24 cellular contexts compared by ENCODE assay signal in the genomic region with DNA sequence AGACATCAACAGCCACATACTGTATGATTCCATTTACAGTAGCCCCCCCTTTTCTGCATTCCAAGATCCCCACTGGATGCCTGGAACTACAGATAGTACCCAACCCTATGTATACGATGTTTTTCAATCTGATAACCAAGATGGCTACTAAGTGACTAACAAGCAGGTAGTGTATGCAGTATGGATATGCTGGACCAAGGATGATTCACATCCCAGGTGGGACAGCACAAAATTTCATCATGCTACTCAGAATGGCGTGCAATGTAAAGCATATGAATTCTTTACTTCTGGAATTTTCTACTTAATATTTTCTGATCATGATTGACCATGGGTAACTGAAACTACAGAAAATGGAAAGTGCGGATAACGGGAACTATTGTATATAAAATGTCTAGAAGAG. TPM values are rescaled to one million over a fixed set of nuclear protein-coding genes. Genes with fewer than 3 reads are reported as not detected.
DNase-seq lines count a peak whose midpoint lies in the region; ATAC-seq, FAIRE-seq and TF ChIP-seq lines count a peak whose summit lies in the region.
"Had no signal": no experiment of that assay in that cellular context is flagged by ENCODE, and none has a peak within 500 bp of the region (broad histone marks: within the 10 kb centered on the region; RNA-seq: fewer than 3 reads in every experiment).

No MANE protein-coding gene starts in this region.

- peak; percentile 38 for ATAC-seq in activated T-helper 17 cell treated with anti-CD3 and anti-CD28 coated beads, Interleukin-2, amount 50 U/mL, for 72 hours (replicated peaks)
- ATAC-seq in GM19328 (IDR thresholded peaks at IDR 0.05; ENCODE audit: unreplicated experiment), result no peak
- ATAC-seq: A549 had no signal

- H3K27me3 ChIP-seq in bronchial epithelial cell (ENCODE audit: control insufficient read depth, insufficient read depth, low read length), result no peaks in the 10 kb centered on the region
- no peaks in the 10 kb centered on the region for H3K27me3 ChIP-seq in keratinocyte (ENCODE audit: control insufficient read depth, extremely low read depth, insufficient read depth, low read length)
- H3K27me3 ChIP-seq: BLaER1 treated with 17β-estradiol and CSF1 and Interleukin-3, amounts not matched to agents 10 nM and 100 nM had no signal

- H4K20me1 ChIP-seq in keratinocyte (ENCODE audit: control insufficient read depth, extremely low read depth, insufficient read depth, low read length), result no peaks in the 10 kb centered on the region
- H4K20me1 ChIP-seq: BLaER1 treated with 17β-estradiol and CSF1 and Interleukin-3, amounts not matched to agents 10 nM and 100 nM had no signal

- no peak overlapping the region for H2AFZ ChIP-seq in keratinocyte (ENCODE audit: control insufficient read depth, low read length)
- H2AFZ ChIP-seq: GM23248 had no signal

- TF ChIP-seq POLR2A in GM12891 (IDR thresholded peaks at IDR 0.05; ENCODE audit: low read depth, low read length) (no peak), lower leg skin (IDR thresholded peaks at IDR 0.05) (no peak)

- WGBS in lower leg skin, 2 donors, result 77 to 81% methylated on average over 4 of the region's 4 CpGs

- peaks cover 6% of the 10 kb centered on the region for H3K4me1 Mint-ChIP-seq in activated T-helper 17 cell treated with anti-CD3 and anti-CD28 coated beads, Interleukin-2, amount 50 U/mL, for 72 hours

- dilution Hi-C loops in keratinocyte (cut with MboI; ENCODE audit: extremely low pct_ligation_motif_present, low sequenced_read_pairs), result no loop called here

- peak; percentile 62 for FAIRE-seq in GM12891 (lab: Jason Lieb, UNC)
- no peak for FAIRE-seq in bronchial epithelial cell (lab: Jason Lieb, UNC)
- peak; percentile 20 for FAIRE-seq in keratinocyte (lab: Jason Lieb, UNC)
- FAIRE-seq: A549, D721Med, GM12892, H1 had no signal

- no peak overlapping the region for H3K4me3 ChIP-seq in bronchial epithelial cell (ENCODE audit: low read depth, low read length)
- no peak overlapping the region for H3K4me3 ChIP-seq in keratinocyte (ENCODE audit: control insufficient read depth in 2 of 3, extremely low read depth in 1 of 3, insufficient read depth in 2 of 3, low read depth in 1 of 3, low read length in 3 of 3)
- H3K4me3 ChIP-seq in lower leg skin (ENCODE audit: low read depth, poor library complexity, severe bottlenecking), result no peak overlapping the region
- H3K4me3 ChIP-seq: A549; BLaER1 treated with 17β-estradiol and CSF1 and Interleukin-3, amounts not matched to agents 10 nM and 100 nM; GM23248 had no signal

- TF ChIP-seq CTCF in bronchial epithelial cell (IDR thresholded peaks at IDR 0.05; ENCODE audit: insufficient read depth, low read length, severe bottlenecking) (no peak), keratinocyte (optimal IDR thresholded peaks at IDR 0.05 in 1 of 3, IDR thresholded peaks at IDR 0.05 in 1 of 3, conservative IDR thresholded peaks at IDR 0.05 in 1 of 3; ENCODE audit: extremely low read depth in 1 of 3, insufficient read depth in 2 of 3, low read length in 3 of 3) (no peak), lower leg skin (IDR thresholded peaks at IDR 0.05) (no peak)

- no peaks in the 10 kb centered on the region for H3K36me3 Mint-ChIP-seq in activated T-helper 17 cell treated with anti-CD3 and anti-CD28 coated beads, Interleukin-2, amount 50 U/mL, for 72 hours (ENCODE audit: low read depth)
- H3K36me3 Mint-ChIP-seq: CD14-positive monocyte had no signal

- H3K79me2 ChIP-seq in keratinocyte (ENCODE audit: control insufficient read depth, insufficient read depth, low read length), result no peaks in the 10 kb centered on the region

- H3K27ac ChIP-seq in keratinocyte (ENCODE audit: control insufficient read depth, insufficient read depth, low read length), result no peak overlapping the region
- H3K27ac ChIP-seq: A549; BLaER1 treated with 17β-estradiol and CSF1 and Interleukin-3, amounts not matched to agents 10 nM and 100 nM; GM23248 had no signal

- H3K27me3 Mint-ChIP-seq in activated T-helper 17 cell treated with anti-CD3 and anti-CD28 coated beads, Interleukin-2, amount 50 U/mL, for 72 hours, result no peaks in the 10 kb centered on the region
- H3K27me3 Mint-ChIP-seq: CD4-positive, alpha-beta T cell; CD8-positive, alpha-beta memory T cell had no signal

- no peaks in the 10 kb centered on the region for H3K9me3 ChIP-seq in keratinocyte (ENCODE audit: control insufficient read depth, low read depth, low read length)
- H3K9me3 ChIP-seq: A549, BE2C had no signal

- H3K4me2 ChIP-seq in keratinocyte (ENCODE audit: control insufficient read depth, extremely low read depth, insufficient read depth, low read depth, low read length), result peak overlapping the region; percentile 35
- H3K4me2 ChIP-seq: A549; BLaER1 treated with 17β-estradiol and CSF1 and Interleukin-3, amounts not matched to agents 10 nM and 100 nM had no signal

- H3K9ac ChIP-seq in keratinocyte (ENCODE audit: control insufficient read depth, extremely low read depth, insufficient read depth, low read length), result no peak overlapping the region
- H3K9ac ChIP-seq: BLaER1 treated with 17β-estradiol and CSF1 and Interleukin-3, amounts not matched to agents 10 nM and 100 nM; GM23248 had no signal

- H3K27ac Mint-ChIP-seq in activated T-helper 17 cell treated with anti-CD3 and anti-CD28 coated beads, Interleukin-2, amount 50 U/mL, for 72 hours, result no peak overlapping the region
- H3K27ac Mint-ChIP-seq: CD14-positive monocyte; CD4-positive, alpha-beta T cell; CD8-positive, alpha-beta memory T cell had no signal

- H3K9me1 ChIP-seq in keratinocyte (ENCODE audit: control insufficient read depth, extremely low read depth, insufficient read depth, low read length), result no peaks in the 10 kb centered on the region

- no peak overlapping the region for H3K4me3 Mint-ChIP-seq in activated T-helper 17 cell treated with anti-CD3 and anti-CD28 coated beads, Interleukin-2, amount 50 U/mL, for 72 hours
- H3K4me3 Mint-ChIP-seq: CD14-positive monocyte; CD4-positive, alpha-beta T cell; CD8-positive, alpha-beta memory T cell had no signal

- H3K9me3 Mint-ChIP-seq in activated T-helper 17 cell treated with anti-CD3 and anti-CD28 coated beads, Interleukin-2, amount 50 U/mL, for 72 hours, result no peaks in the 10 kb centered on the region
- H3K9me3 Mint-ChIP-seq: CD4-positive, alpha-beta T cell; CD8-positive, alpha-beta memory T cell had no signal

- H3K36me3 ChIP-seq in bronchial epithelial cell (ENCODE audit: control insufficient read depth, insufficient read depth, low read length) (no peaks in the 10 kb centered on the region), keratinocyte (ENCODE audit: control insufficient read depth in 2 of 2, extremely low read depth in 1 of 2, insufficient read depth in 2 of 2, low read length in 2 of 2) (no peaks in the 10 kb centered on the region)
- H3K36me3 ChIP-seq: BE2C; BLaER1 treated with 17β-estradiol and CSF1 and Interleukin-3, amounts not matched to agents 10 nM and 100 nM had no signal

- DNase-seq in GM12891 (ENCODE audit: insufficient read length, low spot score) (no peak), bronchial epithelial cell (ENCODE audit: low read depth) (peak; percentile 72), keratinocyte (ENCODE audit: low read depth, low spot score) (no peak), lower leg skin (ENCODE audit: low spot score in 2 of 2) (no peak), DMS53 (lab: John Stamatoyannopoulos, UW) (no peak)
- DNase-seq: 8988T; ACHN; AML-193; BE2C; CD4-positive, alpha-beta T cell; CD8-positive, alpha-beta memory T cell; DMS 273 treated with DMSO at 0.1 percent for 48 hours; DMS79 treated with DMSO at 0.1 percent for 48 hours; GF-D8; GM23248; H7 had no signal

- intact Hi-C loops in lower leg skin (cut with DNase I; ENCODE audit: low total_unique reads), result no loop called here

- peaks cover 15% of the 10 kb centered on the region for H3K4me1 ChIP-seq in keratinocyte (ENCODE audit: control insufficient read depth, extremely low read depth, insufficient read depth, low read length)
- H3K4me1 ChIP-seq: A549; BE2C; BLaER1 treated with 17β-estradiol and CSF1 and Interleukin-3, amounts not matched to agents 10 nM and 100 nM had no signal

TF ChIP-seq in GM12891, 5 proteins besides CTCF, POLR2A, EP300 and RAD21:
- no peak for TF ChIP-seq TAF1 (IDR thresholded peaks at IDR 0.05; ENCODE audit: low read depth, low read length)
- no peak for TF ChIP-seq PAX5 (IDR thresholded peaks at IDR 0.05; ENCODE audit: insufficient read depth, low read length, severe bottlenecking)
- TF ChIP-seq SPI1 (IDR thresholded peaks at IDR 0.05; ENCODE audit: low read depth, low read length), result no peak
- no peak for TF ChIP-seq POU2F2 (IDR thresholded peaks at IDR 0.05; ENCODE audit: low read depth, low read length)
- no peak for TF ChIP-seq POLR2AphosphoS5 (IDR thresholded peaks at IDR 0.05; ENCODE audit: low read depth, low read length)

RNA-seq across cellular contexts. Expression of gene MRPS6, which starts 30.0 kb away (rescaled TPM):
- 91.7 TPM for polyA plus RNA-seq in GM12891 (2012; ENCODE audit: low read depth, missing spikeins)
- total RNA-seq in activated T-helper 17 cell treated with anti-CD3 and anti-CD28 coated beads, Interleukin-2, amount 50 U/mL, for 72 hours, result 100 to 1,000 TPM; 131 to 141 TPM
- total RNA-seq in bronchial epithelial cell (12.0 and 14.2 TPM in 2 replicates), lower leg skin (10 to 100 TPM; 23.9 to 65.8 (median 31.6) TPM)
- 16.8 to 41.5 TPM (median 35.6 TPM) in 3 replicates for polyA plus RNA-seq in keratinocyte
- 29.4 TPM for polyA plus RNA-seq in keratinocyte (2011; ENCODE audit: low read depth)
- polyA plus RNA-seq in keratinocyte (2011; cell fraction: cytosol; rRNA removed), result 36.6 and 46.1 TPM in 2 replicates
- polyA plus RNA-seq in keratinocyte (2011; cell fraction: nucleus; rRNA removed), result 28.5 and 33.9 TPM in 2 replicates
- 42.6 and 102 TPM in 2 replicates for polyA plus RNA-seq in keratinocyte (2012; ENCODE audit: low replicate concordance)
- 3.0 to 15.5 TPM (median 5.9 TPM) in 3 replicates for polyA minus RNA-seq in keratinocyte
- 7.1 TPM for polyA minus RNA-seq in keratinocyte (2011; cell fraction: cytosol; rRNA and poly(A)+ RNA removed)
- polyA minus RNA-seq in keratinocyte (2011; cell fraction: nucleus; rRNA and poly(A)+ RNA removed), result 7.6 and 14.4 TPM in 2 replicates

RNA-seq across cellular contexts. Expression of gene SLC5A3, which starts 30.0 kb away (rescaled TPM):
- polyA plus RNA-seq in GM12891 (2012; ENCODE audit: low read depth, missing spikeins), result 3.3 TPM
- 10 to 100 TPM; 35.5 to 72.2 TPM for total RNA-seq in activated T-helper 17 cell treated with anti-CD3 and anti-CD28 coated beads, Interleukin-2, amount 50 U/mL, for 72 hours
- 24.1 and 34.0 TPM in 2 replicates for total RNA-seq in bronchial epithelial cell
- 2.5 to 5.9 TPM (median 4.0 TPM) in 3 replicates for polyA plus RNA-seq in keratinocyte
- polyA plus RNA-seq in keratinocyte (2011; ENCODE audit: low read depth), result 7.0 TPM
- polyA plus RNA-seq in keratinocyte (2011; cell fraction: cytosol; rRNA removed), result 0.44 and 1.2 TPM in 2 replicates
- 7.4 and 12.4 TPM in 2 replicates for polyA plus RNA-seq in keratinocyte (2011; cell fraction: nucleus; rRNA removed)
- 3.1 and 12.3 TPM in 2 replicates for polyA plus RNA-seq in keratinocyte (2012; ENCODE audit: low replicate concordance)
- polyA minus RNA-seq in keratinocyte, result 3.8 to 22.1 TPM (median 10.7 TPM) in 3 replicates
- 2.1 TPM for polyA minus RNA-seq in keratinocyte (2011; cell fraction: cytosol; rRNA and poly(A)+ RNA removed)
- 25.4 and 45.5 TPM in 2 replicates for polyA minus RNA-seq in keratinocyte (2011; cell fraction: nucleus; rRNA and poly(A)+ RNA removed)
- total RNA-seq in lower leg skin, result 10 to 100 TPM; 12.8 to 33.3 (median 28.6) TPM
